In genomic region chr4:6560416-6561172, GRCh38 we compare ENCODE assay signal across 19 cellular contexts. TPM values are rescaled to one million over a fixed set of nuclear protein-coding genes. Genes with fewer than 3 reads are reported as not detected.
A peak's percentile ranks its signal among the peaks of the same experiment; 100 is the strongest.
DNase-seq lines count a peak whose midpoint lies in the region; ATAC-seq and TF ChIP-seq lines count a peak whose summit lies in the region.
"Had no signal": no experiment of that assay in that cellular context is flagged by ENCODE, and none has a peak within 500 bp of the region (broad histone marks: within the 10 kb centered on the region; RNA-seq: fewer than 3 reads in every experiment).

No MANE protein-coding gene starts in this region.

- H3K4me1 ChIP-seq in IMR-90 (ENCODE audit: control insufficient read depth, insufficient read depth, low read length) (peaks cover 3% of the 10 kb centered on the region; the same call in 1 of the 2 replicates), aorta (ENCODE audit: control insufficient read depth in 1 of 2, insufficient read depth in 2 of 2, low read length in 2 of 2) (no peaks in the 10 kb centered on the region), transverse colon (peaks cover 7 to 15% (median 12%) of the 10 kb centered on the region in 4 donors)

- H2AK5ac ChIP-seq in IMR-90 (ENCODE audit: low read depth, low read length) = no peak overlapping the region

- no peaks in the 10 kb centered on the region for H3K9me1 ChIP-seq in IMR-90 (ENCODE audit: insufficient read depth, low read length)

- no peak overlapping the region for H3K4me3 ChIP-seq in IMR-90 (ENCODE audit: insufficient read depth, low read depth, low read length)
- H3K4me3 ChIP-seq in choroid plexus epithelial cell (ENCODE audit: low read depth, low read length) = no peak overlapping the region
- no peak overlapping the region for H3K4me3 ChIP-seq in aorta (ENCODE audit: low read length in 2 of 2)
- no peak overlapping the region for H3K4me3 ChIP-seq in transverse colon
- H3K4me3 ChIP-seq: mucosa of descending colon, right atrium auricular region, thoracic aorta had no signal

- H4K8ac ChIP-seq in IMR-90 (ENCODE audit: low read depth in 2 of 2, low read length in 2 of 2) = no peak overlapping the region

- no peak overlapping the region for H3K18ac ChIP-seq in IMR-90 (ENCODE audit: low read depth, low read length)

- in situ Hi-C loops in IMR-90 (cut with MboI; ENCODE audit: low sequenced_read_pairs) (no loop called here), transverse colon (cut with MboI; ENCODE audit: low pct_ligation_motif_present in 1 of 4, low pct_unique_long_range_greater_than_20kb in 1 of 4, low sequenced_read_pairs in 3 of 4) (loop anchor here in 1 of 4 donors (25.0 kb wide), 1 partner anchor 298 kb away; the partner anchor contains the start of gene WFS1)

- H2BK15ac ChIP-seq in IMR-90 (ENCODE audit: low read depth, low read length) = no peak overlapping the region

- CTCF ChIA-PET in IMR-90 (lab: Yijun Ruan, JAX) = interaction anchor here (0.7 to 2.3 kb wide), 2 partner anchors 14 to 1810 kb away, joined by 3 to 10 read pairs; no protein-coding TSS in a partner anchor

- H3K56ac ChIP-seq in IMR-90 (ENCODE audit: extremely low read depth, insufficient read depth, low read length) = no peak overlapping the region; the same call in 1 of the 2 replicates

- H3K9ac ChIP-seq in IMR-90 (ENCODE audit: low read depth, low read length) = no peak overlapping the region

- TF ChIP-seq EP300 in transverse colon (IDR thresholded peaks at IDR 0.05; ENCODE audit: low read depth) = no peak

- H2BK5ac ChIP-seq in IMR-90 (ENCODE audit: low read depth, low read length, poor library complexity, severe bottlenecking) = no peak overlapping the region

- H3K27ac ChIP-seq in IMR-90 (ENCODE audit: insufficient read depth, low read length) (no peak overlapping the region), aorta (ENCODE audit: low read depth in 1 of 2, low read length in 2 of 2) (no peak overlapping the region), transverse colon (no peak overlapping the region)
- H3K27ac ChIP-seq: right atrium auricular region, thoracic aorta had no signal

- TF ChIP-seq CTCF in IMR-90 (conservative IDR thresholded peaks at IDR 0.05; ENCODE audit: low read depth, low read length) = no peak
- TF ChIP-seq CTCF in choroid plexus epithelial cell (conservative IDR thresholded peaks at IDR 0.05; ENCODE audit: low read depth, low read length) = no peak
- TF ChIP-seq CTCF in transverse colon (IDR thresholded peaks at IDR 0.05) = no peak

- H3K79me1 ChIP-seq in IMR-90 (ENCODE audit: low read depth in 1 of 2, low read length in 2 of 2) = no peaks in the 10 kb centered on the region

- no peak overlapping the region for H4K91ac ChIP-seq in IMR-90 (ENCODE audit: insufficient read depth, low read depth, low read length)

- TF ChIP-seq RAD21 in IMR-90 (IDR thresholded peaks at IDR 0.05; ENCODE audit: low read length) = no peak

- H4K20me1 ChIP-seq in IMR-90 (ENCODE audit: insufficient read depth, low read length) = no peaks in the 10 kb centered on the region; the same call in 1 of the 2 replicates

- H3K4me2 ChIP-seq in IMR-90 (ENCODE audit: low read depth, low read length) = no peak overlapping the region

- no peaks in the 10 kb centered on the region for H3K36me3 ChIP-seq in IMR-90 (ENCODE audit: control insufficient read depth, insufficient read depth, low read length)
- H3K36me3 ChIP-seq in aorta (ENCODE audit: control insufficient read depth in 1 of 2, insufficient read depth in 2 of 2, low read length in 1 of 2) = no peaks in the 10 kb centered on the region
- no peaks in the 10 kb centered on the region for H3K36me3 ChIP-seq in transverse colon
- H3K36me3 ChIP-seq: right atrium auricular region, thoracic aorta had no signal

- no peak overlapping the region for H2BK20ac ChIP-seq in IMR-90 (ENCODE audit: low read depth, low read length)

- no peak overlapping the region for H3K14ac ChIP-seq in IMR-90 (replicated peaks; ENCODE audit: low read depth, low read length)

- BruUV-seq in IMR-90 (replicated peaks; lab: Mats Ljungman, UMichigan) = no TSS peak

- dilution Hi-C loops in IMR-90 (cut with HindIII; ENCODE audit: low sequenced_read_pairs, unreplicated experiment) = no loop called here

- H2BK120ac ChIP-seq in IMR-90 (ENCODE audit: low read depth, low read length) = no peak overlapping the region

- POLR2A ChIA-PET in IMR-90 (lab: Charles Lee; ENCODE audit: unreplicated experiment) = no interaction called here

- no peak overlapping the region for H3K4ac ChIP-seq in IMR-90 (ENCODE audit: low read depth, low read length)

- WGBS in IMR-90 (ENCODE audit: extremely low coverage in 2 of 2, insufficient read length in 1 of 2), 2 experiments = 67% methylated on average over 4 of the region's 10 CpGs; no CpG with 5 or more reads in 1 of the 2 experiments
- WGBS in aorta, 2 donors = 65 to 67% methylated on average over 10 of the region's 10 CpGs
- WGBS in transverse colon (ENCODE audit: low coverage in 1 of 2), 2 donors = 58% methylated on average over 10 of the region's 10 CpGs; no CpG with 5 or more reads in 1 of the 2 donors

- H3K9me3 ChIP-seq in IMR-90 (ENCODE audit: control insufficient read depth, insufficient read depth, low read length) = peaks cover 4% of the 10 kb centered on the region
- no peaks in the 10 kb centered on the region for H3K9me3 ChIP-seq in aorta (ENCODE audit: control insufficient read depth, low read length)
- H3K9me3 ChIP-seq in transverse colon = no peaks in the 10 kb centered on the region
- H3K9me3 ChIP-seq: mucosa of descending colon, right atrium auricular region, thoracic aorta had no signal

- no peak overlapping the region for H3K23ac ChIP-seq in IMR-90 (ENCODE audit: low read depth, low read length)

- H3K27me3 ChIP-seq in IMR-90 (ENCODE audit: control insufficient read depth, insufficient read depth, low read length) (peaks cover 81% of the 10 kb centered on the region), aorta (ENCODE audit: control insufficient read depth in 1 of 2, insufficient read depth in 2 of 2, low read length in 1 of 2) (no peaks in the 10 kb centered on the region), transverse colon (peaks cover 81% of the 10 kb centered on the region)

- no peak overlapping the region for H4K5ac ChIP-seq in IMR-90 (ENCODE audit: low read depth, low read length)

- DNase-seq in EH (ENCODE audit: low read depth) = peak; percentile 64
- DNase-seq in IMR-90 = peak; percentile 64
- peak; percentile 73 for DNase-seq in choroid plexus epithelial cell (ENCODE audit: low read depth)
- DNase-seq in non-pigmented ciliary epithelial cell (ENCODE audit: low read depth) = peak; percentile 30
- no peak for DNase-seq in NCI-H1436 treated with DMSO at 0.1 percent for 48 hours (lab: John Stamatoyannopoulos, UW)
- no peak for DNase-seq in aorta
- DNase-seq in transverse colon = no peak
- DNase-seq: activated CD4-positive, alpha-beta T cell treated with anti-CD3 and anti-CD28 coated beads for 1 hour; erythroblast; H9; mucosa of descending colon; MV-4-11; NCI-H2029; NK-92 treated with Interleukin-12 subunit alpha and Interleukin-12 subunit beta, amount 100 ng/mL, for 24 hours had no signal

- peak; percentile 58 for ATAC-seq in IMR-90 (ENCODE audit: low read depth)
- ATAC-seq in HG03342 (IDR thresholded peaks at IDR 0.05; ENCODE audit: unreplicated experiment) = no peak
- no peak for ATAC-seq in aorta (ENCODE audit: low FRiP score)
- ATAC-seq: activated naive CD4-positive, alpha-beta T cell treated with anti-CD3 and anti-CD28 coated beads, Interleukin-2, amount 50 U/mL, for 72 hours; mucosa of descending colon; stimulated activated memory B cell treated with anti-CD40 and anti-IgM and Interleukin-4, amounts not matched to agents 10 μg/mL and 1 μg/mL and 100 μg/mL, for 72 hours had no signal

- no peak overlapping the region for H2AFZ ChIP-seq in IMR-90 (replicated peaks; ENCODE audit: low read length, poor library complexity)

- intact Hi-C loops in IMR-90 (cut with micrococcal nuclease) = no loop called here
- intact Hi-C loops in aorta (cut with DNase I) = no loop called here
- intact Hi-C loops in transverse colon (cut with DNase I; ENCODE audit: low total_unique reads) = no loop called here

- no peak for TF ChIP-seq POLR2A in IMR-90 (IDR thresholded peaks at IDR 0.05; ENCODE audit: low read depth, low read length)
- TF ChIP-seq POLR2A in transverse colon (IDR thresholded peaks at IDR 0.05) = no peak

- peak overlapping the region; percentile 9 for H2AK9ac ChIP-seq in IMR-90 (replicated peaks; ENCODE audit: low read depth, low read length, poor library complexity)

TF ChIP-seq in IMR-90, 13 proteins besides CTCF, POLR2A, EP300 and RAD21:
- TF ChIP-seq MAZ (IDR thresholded peaks at IDR 0.05; ENCODE audit: borderline replicate concordance, low read depth, low read length) (no peak), BHLHE40 (IDR thresholded peaks at IDR 0.05; ENCODE audit: low read depth, low read length) (peak; percentile 71; the same call in 1 of the 2 replicates)

RNA-seq across cellular contexts. Expression of gene MAN2B2, which starts 14.4 kb away (rescaled TPM):
- 11.9 and 13.4 TPM in 2 replicates for total RNA-seq in IMR-90 (2012; rRNA removed)
- polyA plus RNA-seq in IMR-90 (2012; rRNA removed) = 33.8 and 34.1 TPM in 2 replicates
- polyA plus RNA-seq in IMR-90 (2012; cell fraction: cytosol; rRNA removed) = 28.6 and 52.3 TPM in 2 replicates
- 24.9 and 43.8 TPM in 2 replicates for polyA plus RNA-seq in IMR-90 (2012; cell fraction: nucleus; rRNA removed; ENCODE audit: low replicate concordance)
- 10 to 100 TPM; 44.8 to 58.0 TPM for total RNA-seq in aorta
- polyA plus RNA-seq in aorta = 10 to 100 TPM; 13.1 to 40.3 TPM
- total RNA-seq in transverse colon = 10 to 100 TPM; 17.5 to 55.9 (median 27.6) TPM

Comparison
In these comparisons a context has a peak if more than half of its experiments do, and no peak if none do; other contexts are left out.
1. DNase-seq: peak in EH (single experiment), IMR-90 (single experiment), choroid plexus epithelial cell (single experiment) and non-pigmented ciliary epithelial cell (single experiment); none in NCI-H1436 treated with DMSO at 0.1 percent for 48 hours (single experiment), aorta (0 of 2) and transverse colon (single experiment).